In the genomic region with DNA sequence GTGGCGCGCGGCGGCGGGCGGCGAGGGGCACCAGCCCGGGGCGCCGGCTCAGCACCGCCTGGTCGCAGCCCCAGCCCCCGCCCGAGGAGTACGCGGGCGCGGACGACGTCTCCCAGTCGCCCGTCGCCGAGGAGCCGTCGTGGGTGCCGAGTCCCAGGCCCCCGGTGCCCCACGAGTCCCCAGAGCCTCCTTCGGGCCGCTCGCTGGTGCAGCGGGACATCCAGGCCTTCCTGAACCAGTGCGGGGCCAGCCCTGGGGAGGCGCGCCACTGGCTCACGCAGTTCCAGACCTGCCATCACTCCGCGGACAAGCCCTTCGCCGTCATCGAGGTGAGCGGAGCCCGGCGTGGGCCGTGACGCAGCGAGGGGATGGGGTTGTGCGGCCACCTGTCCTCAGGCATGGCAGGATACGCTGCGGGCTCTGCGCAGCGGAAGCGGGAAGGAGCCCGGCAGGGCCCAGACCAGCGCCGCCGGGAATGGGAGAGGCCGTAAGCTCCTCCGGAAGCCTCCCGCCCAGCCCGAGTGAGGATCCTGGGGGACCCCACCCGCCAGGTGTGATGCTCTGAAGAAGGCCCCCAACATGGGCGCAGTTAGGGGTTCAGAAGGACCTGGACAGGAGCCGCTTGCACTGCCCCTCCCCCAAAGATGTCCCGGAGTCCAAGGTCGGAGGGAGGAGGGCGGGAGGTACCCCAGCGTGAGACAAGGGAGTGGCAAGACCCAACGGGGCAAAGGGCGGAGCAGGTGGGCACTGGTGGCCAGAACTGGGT, we compare ENCODE assay signal across 1 cellular context.
TF ChIP-seq lines count a peak whose summit lies in the region.

No MANE protein-coding gene starts in this region.

TF ChIP-seq in HepG2, 621 proteins besides CTCF, POLR2A, EP300 and RAD21 (continued from another document and continues in another):
- TF ChIP-seq, protein P1, sequence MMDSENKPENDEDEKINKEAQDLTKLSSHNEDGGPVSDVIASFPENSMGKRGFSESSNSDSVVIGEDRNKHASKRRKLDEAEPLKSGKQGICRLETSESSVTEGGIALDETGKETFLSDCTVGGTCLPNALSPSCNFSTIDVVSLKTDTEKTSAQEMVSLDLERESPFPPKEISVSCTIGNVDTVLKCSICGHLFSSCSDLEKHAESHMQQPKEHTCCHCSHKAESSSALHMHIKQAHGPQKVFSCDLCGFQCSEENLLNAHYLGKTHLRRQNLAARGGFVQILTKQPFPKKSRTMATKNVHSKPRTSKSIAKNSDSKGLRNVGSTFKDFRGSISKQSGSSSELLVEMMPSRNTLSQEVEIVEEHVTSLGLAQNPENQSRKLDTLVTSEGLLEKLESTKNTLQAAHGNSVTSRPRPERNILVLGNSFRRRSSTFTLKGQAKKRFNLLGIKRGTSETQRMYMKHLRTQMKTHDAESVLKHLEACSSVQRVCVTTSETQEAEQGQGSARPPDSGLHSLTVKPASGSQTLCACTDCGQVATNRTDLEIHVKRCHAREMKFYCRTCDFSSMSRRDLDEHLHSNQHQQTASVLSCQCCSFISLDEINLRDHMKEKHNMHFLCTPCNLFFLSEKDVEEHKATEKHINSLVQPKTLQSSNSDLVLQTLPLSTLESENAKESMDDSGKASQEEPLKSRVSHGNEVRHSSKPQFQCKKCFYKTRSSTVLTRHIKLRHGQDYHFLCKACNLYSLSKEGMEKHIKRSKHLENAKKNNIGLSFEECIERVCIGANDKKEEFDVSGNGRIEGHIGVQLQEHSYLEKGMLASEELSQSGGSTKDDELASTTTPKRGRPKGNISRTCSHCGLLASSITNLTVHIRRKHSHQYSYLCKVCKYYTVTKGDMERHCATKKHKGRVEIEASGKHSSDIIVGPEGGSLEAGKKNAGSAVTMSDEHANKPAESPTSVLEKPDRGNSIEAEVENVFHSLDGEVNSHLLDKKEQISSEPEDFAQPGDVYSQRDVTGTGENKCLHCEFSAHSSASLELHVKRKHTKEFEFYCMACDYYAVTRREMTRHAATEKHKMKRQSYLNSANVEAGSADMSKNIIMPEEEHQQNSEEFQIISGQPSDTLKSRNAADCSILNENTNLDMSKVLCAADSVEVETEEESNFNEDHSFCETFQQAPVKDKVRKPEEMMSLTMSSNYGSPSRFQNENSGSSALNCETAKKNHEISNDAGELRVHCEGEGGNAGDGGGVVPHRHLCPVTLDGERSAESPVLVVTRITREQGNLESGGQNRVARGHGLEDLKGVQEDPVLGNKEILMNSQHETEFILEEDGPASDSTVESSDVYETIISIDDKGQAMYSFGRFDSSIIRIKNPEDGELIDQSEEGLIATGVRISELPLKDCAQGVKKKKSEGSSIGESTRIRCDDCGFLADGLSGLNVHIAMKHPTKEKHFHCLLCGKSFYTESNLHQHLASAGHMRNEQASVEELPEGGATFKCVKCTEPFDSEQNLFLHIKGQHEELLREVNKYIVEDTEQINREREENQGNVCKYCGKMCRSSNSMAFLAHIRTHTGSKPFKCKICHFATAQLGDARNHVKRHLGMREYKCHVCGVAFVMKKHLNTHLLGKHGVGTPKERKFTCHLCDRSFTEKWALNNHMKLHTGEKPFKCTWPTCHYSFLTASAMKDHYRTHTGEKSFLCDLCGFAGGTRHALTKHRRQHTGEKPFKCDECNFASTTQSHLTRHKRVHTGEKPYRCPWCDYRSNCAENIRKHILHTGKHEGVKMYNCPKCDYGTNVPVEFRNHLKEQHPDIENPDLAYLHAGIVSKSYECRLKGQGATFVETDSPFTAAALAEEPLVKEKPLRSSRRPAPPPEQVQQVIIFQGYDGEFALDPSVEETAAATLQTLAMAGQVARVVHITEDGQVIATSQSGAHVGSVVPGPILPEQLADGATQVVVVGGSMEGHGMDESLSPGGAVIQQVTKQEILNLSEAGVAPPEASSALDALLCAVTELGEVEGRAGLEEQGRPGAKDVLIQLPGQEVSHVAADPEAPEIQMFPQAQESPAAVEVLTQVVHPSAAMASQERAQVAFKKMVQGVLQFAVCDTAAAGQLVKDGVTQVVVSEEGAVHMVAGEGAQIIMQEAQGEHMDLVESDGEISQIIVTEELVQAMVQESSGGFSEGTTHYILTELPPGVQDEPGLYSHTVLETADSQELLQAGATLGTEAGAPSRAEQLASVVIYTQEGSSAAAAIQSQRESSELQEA (CRISPR knock-in tag; IDR thresholded peaks at IDR 0.05; ENCODE audit: not compliant biosample characterization), result peak; percentile 11
- TF ChIP-seq ARHGAP35 (CRISPR knock-in tag; IDR thresholded peaks at IDR 0.05; ENCODE audit: borderline replicate concordance), result no peak
- no peak for TF ChIP-seq ZFP1 (CRISPR knock-in tag; IDR thresholded peaks at IDR 0.05)
- TF ChIP-seq ZNF878 (CRISPR knock-in tag; IDR thresholded peaks at IDR 0.05), result no peak
- TF ChIP-seq HIVEP1 (CRISPR knock-in tag; IDR thresholded peaks at IDR 0.05), result peak; percentile 76; the same call in 1 of the 2 replicates
- TF ChIP-seq, protein P2, sequence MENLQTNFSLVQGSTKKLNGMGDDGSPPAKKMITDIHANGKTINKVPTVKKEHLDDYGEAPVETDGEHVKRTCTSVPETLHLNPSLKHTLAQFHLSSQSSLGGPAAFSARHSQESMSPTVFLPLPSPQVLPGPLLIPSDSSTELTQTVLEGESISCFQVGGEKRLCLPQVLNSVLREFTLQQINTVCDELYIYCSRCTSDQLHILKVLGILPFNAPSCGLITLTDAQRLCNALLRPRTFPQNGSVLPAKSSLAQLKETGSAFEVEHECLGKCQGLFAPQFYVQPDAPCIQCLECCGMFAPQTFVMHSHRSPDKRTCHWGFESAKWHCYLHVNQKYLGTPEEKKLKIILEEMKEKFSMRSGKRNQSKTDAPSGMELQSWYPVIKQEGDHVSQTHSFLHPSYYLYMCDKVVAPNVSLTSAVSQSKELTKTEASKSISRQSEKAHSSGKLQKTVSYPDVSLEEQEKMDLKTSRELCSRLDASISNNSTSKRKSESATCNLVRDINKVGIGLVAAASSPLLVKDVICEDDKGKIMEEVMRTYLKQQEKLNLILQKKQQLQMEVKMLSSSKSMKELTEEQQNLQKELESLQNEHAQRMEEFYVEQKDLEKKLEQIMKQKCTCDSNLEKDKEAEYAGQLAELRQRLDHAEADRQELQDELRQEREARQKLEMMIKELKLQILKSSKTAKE (CRISPR knock-in tag; IDR thresholded peaks at IDR 0.05; ENCODE audit: borderline replicate concordance), result peak; percentile 53; the same call in 1 of the 2 replicates
- no peak for TF ChIP-seq MIER3 (CRISPR knock-in tag; IDR thresholded peaks at IDR 0.05; ENCODE audit: borderline replicate concordance)
- TF ChIP-seq FLYWCH1 (CRISPR knock-in tag; IDR thresholded peaks at IDR 0.05), result no peak
- TF ChIP-seq ZNF350 (CRISPR knock-in tag; IDR thresholded peaks at IDR 0.05; ENCODE audit: borderline replicate concordance, low read depth), result peak; percentile 51
- TF ChIP-seq, protein P3, sequence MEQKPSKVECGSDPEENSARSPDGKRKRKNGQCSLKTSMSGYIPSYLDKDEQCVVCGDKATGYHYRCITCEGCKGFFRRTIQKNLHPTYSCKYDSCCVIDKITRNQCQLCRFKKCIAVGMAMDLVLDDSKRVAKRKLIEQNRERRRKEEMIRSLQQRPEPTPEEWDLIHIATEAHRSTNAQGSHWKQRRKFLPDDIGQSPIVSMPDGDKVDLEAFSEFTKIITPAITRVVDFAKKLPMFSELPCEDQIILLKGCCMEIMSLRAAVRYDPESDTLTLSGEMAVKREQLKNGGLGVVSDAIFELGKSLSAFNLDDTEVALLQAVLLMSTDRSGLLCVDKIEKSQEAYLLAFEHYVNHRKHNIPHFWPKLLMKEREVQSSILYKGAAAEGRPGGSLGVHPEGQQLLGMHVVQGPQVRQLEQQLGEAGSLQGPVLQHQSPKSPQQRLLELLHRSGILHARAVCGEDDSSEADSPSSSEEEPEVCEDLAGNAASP (CRISPR knock-in tag; IDR thresholded peaks at IDR 0.05; ENCODE audit: borderline replicate concordance), result no peak
- no peak for TF ChIP-seq KDM5A (IDR thresholded peaks at IDR 0.05; ENCODE audit: borderline replicate concordance, low read length)
- TF ChIP-seq, protein P4, sequence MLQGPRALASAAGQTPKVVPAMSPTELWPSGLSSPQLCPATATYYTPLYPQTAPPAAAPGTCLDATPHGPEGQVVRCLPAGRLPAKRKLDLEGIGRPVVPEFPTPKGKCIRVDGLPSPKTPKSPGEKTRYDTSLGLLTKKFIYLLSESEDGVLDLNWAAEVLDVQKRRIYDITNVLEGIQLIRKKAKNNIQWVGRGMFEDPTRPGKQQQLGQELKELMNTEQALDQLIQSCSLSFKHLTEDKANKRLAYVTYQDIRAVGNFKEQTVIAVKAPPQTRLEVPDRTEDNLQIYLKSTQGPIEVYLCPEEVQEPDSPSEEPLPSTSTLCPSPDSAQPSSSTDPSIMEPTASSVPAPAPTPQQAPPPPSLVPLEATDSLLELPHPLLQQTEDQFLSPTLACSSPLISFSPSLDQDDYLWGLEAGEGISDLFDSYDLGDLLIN (CRISPR knock-in tag; IDR thresholded peaks at IDR 0.05; ENCODE audit: borderline replicate concordance), result 0 out of 2 replicates have a peak, but pooled peaks have one; percentile 14
- TF ChIP-seq RBM39 (IDR thresholded peaks at IDR 0.05; ENCODE audit: low read depth, low read length, poor library complexity, severe bottlenecking), result no peak
- TF ChIP-seq SALL2 (CRISPR knock-in tag; IDR thresholded peaks at IDR 0.05), result no peak; the same call in none of the 2 replicates
- TF ChIP-seq ZNF891 (CRISPR knock-in tag; IDR thresholded peaks at IDR 0.05), result no peak
- TF ChIP-seq ZNF644 (CRISPR knock-in tag; IDR thresholded peaks at IDR 0.05; ENCODE audit: low read depth), result no peak
- TF ChIP-seq TRIM24 (CRISPR knock-in tag; IDR thresholded peaks at IDR 0.05), result no peak
- no peak for TF ChIP-seq RORA (CRISPR knock-in tag; IDR thresholded peaks at IDR 0.05)
- no peak; the same call in 1 of the 2 replicates for TF ChIP-seq HOXD1 (CRISPR knock-in tag; IDR thresholded peaks at IDR 0.05)
- TF ChIP-seq, protein P5, sequence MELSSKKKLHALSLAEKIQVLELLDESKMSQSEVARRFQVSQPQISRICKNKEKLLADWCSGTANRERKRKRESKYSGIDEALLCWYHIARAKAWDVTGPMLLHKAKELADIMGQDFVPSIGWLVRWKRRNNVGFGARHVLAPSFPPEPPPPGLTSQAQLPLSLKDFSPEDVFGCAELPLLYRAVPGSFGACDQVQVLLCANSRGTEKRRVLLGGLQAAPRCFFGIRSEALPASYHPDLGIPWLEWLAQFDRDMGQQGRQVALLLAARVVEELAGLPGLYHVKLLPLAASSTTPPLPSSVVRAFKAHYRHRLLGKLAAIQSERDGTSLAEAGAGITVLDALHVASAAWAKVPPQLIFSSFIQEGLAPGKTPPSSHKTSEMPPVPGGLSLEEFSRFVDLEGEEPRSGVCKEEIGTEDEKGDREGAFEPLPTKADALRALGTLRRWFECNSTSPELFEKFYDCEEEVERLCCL (CRISPR knock-in tag; IDR thresholded peaks at IDR 0.05; ENCODE audit: borderline replicate concordance), result no peak
- TF ChIP-seq, protein P6, sequence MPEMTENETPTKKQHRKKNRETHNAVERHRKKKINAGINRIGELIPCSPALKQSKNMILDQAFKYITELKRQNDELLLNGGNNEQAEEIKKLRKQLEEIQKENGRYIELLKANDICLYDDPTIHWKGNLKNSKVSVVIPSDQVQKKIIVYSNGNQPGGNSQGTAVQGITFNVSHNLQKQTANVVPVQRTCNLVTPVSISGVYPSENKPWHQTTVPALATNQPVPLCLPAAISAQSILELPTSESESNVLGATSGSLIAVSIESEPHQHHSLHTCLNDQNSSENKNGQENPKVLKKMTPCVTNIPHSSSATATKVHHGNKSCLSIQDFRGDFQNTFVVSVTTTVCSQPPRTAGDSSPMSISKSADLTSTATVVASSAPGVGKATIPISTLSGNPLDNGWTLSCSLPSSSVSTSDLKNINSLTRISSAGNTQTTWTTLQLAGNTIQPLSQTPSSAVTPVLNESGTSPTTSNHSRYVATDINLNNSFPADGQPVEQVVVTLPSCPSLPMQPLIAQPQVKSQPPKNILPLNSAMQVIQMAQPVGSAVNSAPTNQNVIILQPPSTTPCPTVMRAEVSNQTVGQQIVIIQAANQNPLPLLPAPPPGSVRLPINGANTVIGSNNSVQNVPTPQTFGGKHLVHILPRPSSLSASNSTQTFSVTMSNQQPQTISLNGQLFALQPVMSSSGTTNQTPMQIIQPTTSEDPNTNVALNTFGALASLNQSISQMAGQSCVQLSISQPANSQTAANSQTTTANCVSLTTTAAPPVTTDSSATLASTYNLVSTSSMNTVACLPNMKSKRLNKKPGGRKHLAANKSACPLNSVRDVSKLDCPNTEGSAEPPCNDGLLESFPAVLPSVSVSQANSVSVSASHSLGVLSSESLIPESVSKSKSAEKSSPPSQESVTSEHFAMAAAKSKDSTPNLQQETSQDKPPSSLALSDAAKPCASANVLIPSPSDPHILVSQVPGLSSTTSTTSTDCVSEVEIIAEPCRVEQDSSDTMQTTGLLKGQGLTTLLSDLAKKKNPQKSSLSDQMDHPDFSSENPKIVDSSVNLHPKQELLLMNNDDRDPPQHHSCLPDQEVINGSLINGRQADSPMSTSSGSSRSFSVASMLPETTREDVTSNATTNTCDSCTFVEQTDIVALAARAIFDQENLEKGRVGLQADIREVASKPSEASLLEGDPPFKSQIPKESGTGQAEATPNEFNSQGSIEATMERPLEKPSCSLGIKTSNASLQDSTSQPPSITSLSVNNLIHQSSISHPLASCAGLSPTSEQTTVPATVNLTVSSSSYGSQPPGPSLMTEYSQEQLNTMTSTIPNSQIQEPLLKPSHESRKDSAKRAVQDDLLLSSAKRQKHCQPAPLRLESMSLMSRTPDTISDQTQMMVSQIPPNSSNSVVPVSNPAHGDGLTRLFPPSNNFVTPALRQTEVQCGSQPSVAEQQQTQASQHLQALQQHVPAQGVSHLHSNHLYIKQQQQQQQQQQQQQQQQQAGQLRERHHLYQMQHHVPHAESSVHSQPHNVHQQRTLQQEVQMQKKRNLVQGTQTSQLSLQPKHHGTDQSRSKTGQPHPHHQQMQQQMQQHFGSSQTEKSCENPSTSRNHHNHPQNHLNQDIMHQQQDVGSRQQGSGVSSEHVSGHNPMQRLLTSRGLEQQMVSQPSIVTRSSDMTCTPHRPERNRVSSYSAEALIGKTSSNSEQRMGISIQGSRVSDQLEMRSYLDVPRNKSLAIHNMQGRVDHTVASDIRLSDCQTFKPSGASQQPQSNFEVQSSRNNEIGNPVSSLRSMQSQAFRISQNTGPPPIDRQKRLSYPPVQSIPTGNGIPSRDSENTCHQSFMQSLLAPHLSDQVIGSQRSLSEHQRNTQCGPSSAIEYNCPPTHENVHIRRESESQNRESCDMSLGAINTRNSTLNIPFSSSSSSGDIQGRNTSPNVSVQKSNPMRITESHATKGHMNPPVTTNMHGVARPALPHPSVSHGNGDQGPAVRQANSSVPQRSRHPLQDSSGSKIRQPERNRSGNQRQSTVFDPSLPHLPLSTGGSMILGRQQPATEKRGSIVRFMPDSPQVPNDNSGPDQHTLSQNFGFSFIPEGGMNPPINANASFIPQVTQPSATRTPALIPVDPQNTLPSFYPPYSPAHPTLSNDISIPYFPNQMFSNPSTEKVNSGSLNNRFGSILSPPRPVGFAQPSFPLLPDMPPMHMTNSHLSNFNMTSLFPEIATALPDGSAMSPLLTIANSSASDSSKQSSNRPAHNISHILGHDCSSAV (CRISPR knock-in tag; IDR thresholded peaks at IDR 0.05; ENCODE audit: borderline replicate concordance), result no peak
- TF ChIP-seq NR2F2 (IDR thresholded peaks at IDR 0.05; ENCODE audit: borderline replicate concordance, low read depth), result no peak
- TF ChIP-seq, protein P7, sequence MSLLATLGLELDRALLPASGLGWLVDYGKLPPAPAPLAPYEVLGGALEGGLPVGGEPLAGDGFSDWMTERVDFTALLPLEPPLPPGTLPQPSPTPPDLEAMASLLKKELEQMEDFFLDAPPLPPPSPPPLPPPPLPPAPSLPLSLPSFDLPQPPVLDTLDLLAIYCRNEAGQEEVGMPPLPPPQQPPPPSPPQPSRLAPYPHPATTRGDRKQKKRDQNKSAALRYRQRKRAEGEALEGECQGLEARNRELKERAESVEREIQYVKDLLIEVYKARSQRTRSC (CRISPR knock-in tag; IDR thresholded peaks at IDR 0.05; ENCODE audit: low read depth), result no peak
- TF ChIP-seq SOX5 (CRISPR knock-in tag; IDR thresholded peaks at IDR 0.05; ENCODE audit: borderline replicate concordance), result peak; percentile 14; the same call in 1 of the 2 replicates
- peak; percentile 80 for TF ChIP-seq ZFY (CRISPR knock-in tag; IDR thresholded peaks at IDR 0.05)
- TF ChIP-seq IRX3 (CRISPR knock-in tag; IDR thresholded peaks at IDR 0.05; ENCODE audit: borderline replicate concordance, low read depth), result no peak; the same call in 1 of the 2 replicates
- no peak; the same call in none of the 2 replicates for TF ChIP-seq ZIK1 (CRISPR knock-in tag; IDR thresholded peaks at IDR 0.05; ENCODE audit: borderline replicate concordance, low read depth)
